Comparison of ENCODE assay signal across 20 cellular contexts in the genomic region with DNA sequence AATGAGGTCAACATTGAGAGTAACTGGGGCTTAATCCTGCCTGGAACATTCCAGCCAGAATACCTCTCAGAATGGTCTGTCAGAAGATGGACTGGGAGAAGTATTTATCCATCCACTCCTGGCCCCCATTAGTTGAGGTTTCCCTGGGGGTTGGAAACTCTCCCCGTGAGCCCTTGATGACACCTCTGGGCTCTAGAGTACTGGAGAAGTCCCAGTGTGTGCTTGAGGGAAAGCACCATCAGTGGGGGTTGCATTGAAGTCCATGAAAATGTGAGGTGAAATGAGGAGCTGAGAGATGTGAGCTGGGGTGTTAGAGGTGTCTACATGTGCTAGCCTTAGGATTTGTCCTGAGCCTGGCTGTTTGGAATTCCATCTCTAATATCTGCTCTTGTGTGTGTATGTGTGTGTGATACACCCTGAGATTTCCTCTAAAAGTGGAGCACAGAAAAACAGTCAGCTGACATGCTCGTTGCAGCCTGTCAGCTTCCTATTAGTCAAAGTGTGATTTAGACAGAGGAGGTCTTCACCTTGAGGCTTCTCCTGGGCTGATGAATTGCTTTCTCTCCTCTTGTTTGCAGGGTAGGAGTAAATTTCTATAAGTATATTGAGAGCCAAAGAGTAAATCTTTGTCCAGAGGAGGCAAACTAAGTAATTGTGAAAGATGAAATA.
A peak's percentile ranks its signal among the peaks of the same experiment; 100 is the strongest.
DNase-seq lines count a peak whose midpoint lies in the region; ATAC-seq and TF ChIP-seq lines count a peak whose summit lies in the region.
"Had no signal": no experiment of that assay in that cellular context is flagged by ENCODE, and none has a peak within 500 bp of the region (broad histone marks: within the 10 kb centered on the region; RNA-seq: fewer than 3 reads in every experiment).

No MANE protein-coding gene starts in this region.

- ATAC-seq in GM18519 (IDR thresholded peaks at IDR 0.05; ENCODE audit: low FRiP score, unreplicated experiment) (peak; percentile 81), GM21619 (IDR thresholded peaks at IDR 0.05; ENCODE audit: unreplicated experiment) (peak; percentile 61), HG03196 (IDR thresholded peaks at IDR 0.05; ENCODE audit: unreplicated experiment) (peak; percentile 76), foreskin keratinocyte (peak; percentile 66), HG02938 (IDR thresholded peaks at IDR 0.05; ENCODE audit: unreplicated experiment) (no peak)
- ATAC-seq: activated CD8-positive, alpha-beta T cell treated with anti-CD3 and anti-CD28 coated beads for 36 hours; heart left ventricle had no signal

- DNase-seq in foreskin keratinocyte: peak; percentile 43 to 65
- no peak for DNase-seq in HT-29 (ENCODE audit: low spot score)
- no peak for DNase-seq in middle frontal gyrus (ENCODE audit: extremely low spot score, low spot score)
- DNase-seq in stimulated activated naive CD4-positive, alpha-beta T cell treated with Interleukin-2 at 50 U/mL for 16 hours (lab: John Stamatoyannopoulos, UW): no peak
- DNase-seq: activated CD8-positive, alpha-beta T cell treated with anti-CD3 and anti-CD28 coated beads for 36 hours; activated naive CD8-positive, alpha-beta T cell treated with anti-CD3 and anti-CD28 coated beads, Interleukin-2, amount 10 ng/mL, durations not matched to agents 7 days and 5 days; activated T-cell treated with anti-CD3 and anti-CD28 coated beads, Interleukin-2, amount 50 U/mL, for 72 hours; dorsolateral prefrontal cortex; esophagus squamous epithelium; heart left ventricle; midbrain; NCI-H1436 treated with DMSO at 0.1 percent for 48 hours; NK-92 treated with Interleukin-12 subunit alpha and Interleukin-12 subunit beta, amount 100 ng/mL, for 24 hours; WERI-Rb-1 had no signal

- H3K4me1 ChIP-seq in foreskin keratinocyte: peaks cover 6% of the 10 kb centered on the region
- H3K4me1 ChIP-seq: HAP-1 had no signal

- no peaks in the 10 kb centered on the region for H3K27me3 ChIP-seq in foreskin keratinocyte
- H3K27me3 ChIP-seq: dorsolateral prefrontal cortex, esophagus squamous epithelium, heart left ventricle had no signal

- TF ChIP-seq CTCF in foreskin keratinocyte (conservative IDR thresholded peaks at IDR 0.05): no peak

- H3K27ac ChIP-seq in foreskin keratinocyte: no peak overlapping the region
- H3K27ac ChIP-seq: dorsolateral prefrontal cortex, esophagus squamous epithelium, heart left ventricle, RWPE1, WERI-Rb-1 had no signal

Comparison
In these comparisons a context has a peak if more than half of its experiments do, and no peak if none do; other contexts are left out.
1. DNase-seq: peak in foreskin keratinocyte (2 of 2); none in HT-29 (single experiment), middle frontal gyrus (single experiment) and stimulated activated naive CD4-positive, alpha-beta T cell treated with Interleukin-2 at 50 U/mL for 16 hours (single experiment).